In the genomic region with DNA sequence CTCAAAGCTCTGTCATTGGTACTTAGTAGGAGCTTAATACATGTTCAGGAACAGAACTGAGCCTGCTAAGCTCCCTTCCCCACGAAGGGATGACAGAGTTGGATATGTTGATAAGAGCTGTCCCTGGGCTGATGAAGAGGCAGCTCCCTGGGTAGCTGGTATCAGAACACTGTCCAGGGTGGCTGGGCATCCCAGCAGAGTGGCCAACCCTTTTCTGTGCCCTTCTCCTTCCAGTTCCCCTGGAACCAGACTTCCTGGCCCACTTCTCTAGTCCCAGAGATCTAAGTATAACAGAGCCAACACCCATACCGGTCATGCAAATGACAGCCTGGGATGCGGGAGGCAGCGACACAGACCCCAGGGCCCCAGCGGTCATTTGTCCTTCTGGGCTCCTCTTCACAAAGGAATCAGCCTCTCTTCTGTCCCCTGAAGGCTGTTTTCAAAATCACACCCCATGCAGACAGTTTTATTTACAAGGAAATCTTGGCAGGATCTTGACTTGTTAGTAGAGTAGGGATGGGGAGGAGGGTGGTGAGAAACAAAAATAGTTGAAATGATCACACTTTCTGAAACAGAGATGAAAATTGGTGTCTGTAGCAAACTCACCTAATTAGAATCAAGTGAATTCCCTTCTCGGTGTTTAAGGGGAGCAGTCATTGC, we compare ENCODE assay signal across 1 cellular context.
TF ChIP-seq lines count a peak whose summit lies in the region.

No MANE protein-coding gene starts in this region.

TF ChIP-seq in SK-N-SH treated with all-trans-retinoic acid at 6 μM for 48 hours, 23 proteins besides CTCF, POLR2A, EP300 and RAD21 (continued from another document):
- TF ChIP-seq PATZ1 (CRISPR knock-in tag; IDR thresholded peaks at IDR 0.05; ENCODE audit: borderline replicate concordance) (no peak), ZFP3 (CRISPR knock-in tag; IDR thresholded peaks at IDR 0.05) (no peak), ZNF70 (CRISPR knock-in tag; IDR thresholded peaks at IDR 0.05) (no peak), TCF4 (CRISPR knock-in tag; IDR thresholded peaks at IDR 0.05; ENCODE audit: borderline replicate concordance) (no peak), GLIS3 (CRISPR knock-in tag; IDR thresholded peaks at IDR 0.05) (no peak), BACH2 (CRISPR knock-in tag; IDR thresholded peaks at IDR 0.05; ENCODE audit: borderline replicate concordance) (no peak), ZNF565 (CRISPR knock-in tag; conservative IDR thresholded peaks at IDR 0.05; ENCODE audit: low read depth) (no peak)
TF ChIP-seq in SK-N-SH treated with all-trans-retinoic acid at 6 μM for 48 hours: peak in this region for 0.
